Comparison of ENCODE assay signal across 20 cellular contexts in the genomic region with DNA sequence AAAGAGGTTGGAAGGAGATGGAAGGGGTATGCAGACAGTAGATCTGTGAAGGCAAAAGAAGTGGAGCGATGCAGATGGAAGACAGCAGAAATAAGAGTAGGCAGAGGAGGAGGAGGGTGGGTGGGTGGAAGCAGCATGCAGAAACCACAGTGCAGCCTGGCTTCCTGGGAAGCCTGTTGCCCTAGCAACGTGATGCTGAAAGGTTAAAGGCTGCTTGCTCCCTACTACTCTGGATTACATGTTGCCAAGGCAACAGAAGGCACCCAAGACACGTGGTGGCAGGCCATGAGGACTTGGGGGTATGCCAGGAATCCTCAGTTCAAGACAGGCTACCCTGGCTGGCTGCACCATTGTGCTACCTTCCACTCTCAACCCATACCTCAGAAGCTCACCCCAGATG.
DNase-seq lines count a peak whose midpoint lies in the region; ATAC-seq, FAIRE-seq and TF ChIP-seq lines count a peak whose summit lies in the region.
"Had no signal": no experiment of that assay in that cellular context is flagged by ENCODE, and none has a peak within 500 bp of the region (broad histone marks: within the 10 kb centered on the region; RNA-seq: fewer than 3 reads in every experiment).

No MANE protein-coding gene starts in this region.

- POLR2A ChIA-PET in Caco-2 (lab: Charles Lee), result no interaction called here

- H3K4me1 Mint-ChIP-seq in Caco-2 (ENCODE audit: low read depth, unreplicated experiment), result no peaks in the 10 kb centered on the region

- no peaks in the 10 kb centered on the region for H3K36me3 Mint-ChIP-seq in Caco-2 (ENCODE audit: insufficient read depth, unreplicated experiment)

- H3K36me3 ChIP-seq in BLaER1, result no peaks in the 10 kb centered on the region
- H3K36me3 ChIP-seq in iPS DF 6.9 (ENCODE audit: control insufficient read depth, insufficient read depth, low read length), result no peaks in the 10 kb centered on the region
- no peaks in the 10 kb centered on the region for H3K36me3 ChIP-seq in Caco-2 (ENCODE audit: control insufficient read depth, insufficient read depth, low read length)
- no peaks in the 10 kb centered on the region for H3K36me3 ChIP-seq in pancreas
- H3K36me3 ChIP-seq: colonic mucosa had no signal

- no peak overlapping the region for H3K4me3 Mint-ChIP-seq in Caco-2 (ENCODE audit: unreplicated experiment)
- H3K4me3 Mint-ChIP-seq: stimulated activated naive CD8-positive, alpha-beta T cell treated with anti-CD3 and anti-CD28 coated beads, Interleukin-15, Interleukin-2, amounts not matched to agents 100 ng/mL and 50 ng/mL, for 24 hours had no signal

- CTCF ChIA-PET in Caco-2 (lab: Charles Lee), result no interaction called here

- no peaks in the 10 kb centered on the region for H3K27me3 Mint-ChIP-seq in Caco-2 (ENCODE audit: insufficient read depth, unreplicated experiment)

- H4K20me1 ChIP-seq in BLaER1, result no peaks in the 10 kb centered on the region

- no TSS peak for BruUV-seq in Caco-2 (replicated peaks; lab: Mats Ljungman, UMichigan)

- TF ChIP-seq CTCF in Caco-2 (IDR thresholded peaks at IDR 0.05; ENCODE audit: insufficient read depth in 1 of 2, low read depth in 1 of 2, low read length in 1 of 2, severe bottlenecking in 1 of 2, unreplicated experiment in 1 of 2) (no peak), pancreas (IDR thresholded peaks at IDR 0.05) (no peak)

- H3K27ac ChIP-seq in BLaER1 (no peak overlapping the region), iPS DF 6.9 (ENCODE audit: low read length) (no peak overlapping the region), pancreas (no peak overlapping the region)
- H3K27ac ChIP-seq: colonic mucosa, epithelial cell of prostate, HL-60, KMS-11 had no signal

- intact Hi-C loops in Caco-2 (cut with micrococcal nuclease; ENCODE audit: unreplicated experiment), result no loop called here
- intact Hi-C loops in pancreas (cut with DNase I), result loop anchor here in 1 of 3 donors (10.0 kb wide), 1 partner anchor 313 kb away; no protein-coding TSS in a partner anchor

- H3K9ac ChIP-seq in BLaER1, result no peak overlapping the region
- H3K9ac ChIP-seq: KMS-11 had no signal

- WGBS in iPS DF 6.9 (ENCODE audit: insufficient coverage, insufficient read length), result no CpG with 5 or more reads among the region's 3 CpGs
- 22 to 27% methylated on average over 3 of the region's 3 CpGs for WGBS in pancreas, 2 donors

- peaks cover 6% of the 10 kb centered on the region; the same call in 1 of the 2 replicates for H3K4me1 ChIP-seq in BLaER1
- no peaks in the 10 kb centered on the region; the same call in 1 of the 2 replicates for H3K4me1 ChIP-seq in iPS DF 6.9 (ENCODE audit: control insufficient read depth, insufficient read depth, low read length)
- H3K4me1 ChIP-seq in Caco-2, result no peaks in the 10 kb centered on the region
- no peaks in the 10 kb centered on the region for H3K4me1 ChIP-seq in pancreas
- H3K4me1 ChIP-seq: colonic mucosa had no signal

- H3K9me3 Mint-ChIP-seq in Caco-2 (ENCODE audit: unreplicated experiment), result peaks cover 4% of the 10 kb centered on the region
- H3K9me3 Mint-ChIP-seq: stimulated activated naive CD8-positive, alpha-beta T cell treated with anti-CD3 and anti-CD28 coated beads, Interleukin-15, Interleukin-2, amounts not matched to agents 100 ng/mL and 50 ng/mL, for 24 hours had no signal

- no peak overlapping the region for H3K27ac Mint-ChIP-seq in Caco-2 (ENCODE audit: unreplicated experiment)
- H3K27ac Mint-ChIP-seq: stimulated activated naive CD8-positive, alpha-beta T cell treated with anti-CD3 and anti-CD28 coated beads, Interleukin-15, Interleukin-2, amounts not matched to agents 100 ng/mL and 50 ng/mL, for 24 hours had no signal

- H3K27me3 ChIP-seq in BLaER1, result no peaks in the 10 kb centered on the region
- no peaks in the 10 kb centered on the region for H3K27me3 ChIP-seq in iPS DF 6.9 (ENCODE audit: control insufficient read depth, insufficient read depth, low read length)
- no peaks in the 10 kb centered on the region for H3K27me3 ChIP-seq in Caco-2 (replicated peaks; ENCODE audit: control insufficient read depth, insufficient read depth, low read length)
- no peaks in the 10 kb centered on the region for H3K27me3 ChIP-seq in pancreas
- H3K27me3 ChIP-seq: colonic mucosa had no signal

- H3K9me3 ChIP-seq in BLaER1, result no peaks in the 10 kb centered on the region
- H3K9me3 ChIP-seq in iPS DF 6.9 (ENCODE audit: control insufficient read depth, insufficient read depth, low read length), result no peaks in the 10 kb centered on the region
- H3K9me3 ChIP-seq in Caco-2, result no peaks in the 10 kb centered on the region
- H3K9me3 ChIP-seq in pancreas, result no peaks in the 10 kb centered on the region
- H3K9me3 ChIP-seq: colonic mucosa had no signal

- H3K4me2 ChIP-seq in BLaER1, result peak overlapping the region; percentile 20; the same call in 1 of the 2 replicates
- H3K4me2 ChIP-seq: KMS-11 had no signal

- H3K4me3 ChIP-seq in BLaER1, result no peak overlapping the region
- no peak overlapping the region for H3K4me3 ChIP-seq in Jurkat, Clone E6-1 (ENCODE audit: low read length)
- H3K4me3 ChIP-seq in iPS DF 6.9 (ENCODE audit: low read length), result no peak overlapping the region
- H3K4me3 ChIP-seq in Caco-2 (ENCODE audit: low read depth, low read length), result no peak overlapping the region
- H3K4me3 ChIP-seq in pancreas, result no peak overlapping the region
- H3K4me3 ChIP-seq: colonic mucosa had no signal

- peak; percentile 11 for DNase-seq in Jurkat, Clone E6-1 (ENCODE audit: low read depth, low spot score)
- DNase-seq in NCI-H748 (lab: John Stamatoyannopoulos, UW; ENCODE audit: unreplicated experiment), result peak; percentile 87
- DNase-seq in iPS DF 6.9 (ENCODE audit: low read depth, low spot score), result peak; percentile 48
- DNase-seq in occipital lobe (lab: John Stamatoyannopoulos, UW), result no peak
- no peak for DNase-seq in Caco-2
- no peak for DNase-seq in pancreas
- no peak for DNase-seq in islet precursor cell
- DNase-seq: activated CD4-positive, CD25-positive, alpha-beta regulatory T cell; aorta; colonic mucosa; NCI-H187 treated with DMSO at 0.1 percent for 48 hours; posterior cingulate gyrus; stimulated activated CD4-positive, alpha-beta T cell treated with anti-CD3 and anti-CD28 coated beads, Interleukin-12 subunit alpha, Interleukin-12 subunit beta, amount 100 ng/mL, for 4 hours; T-helper 1 cell had no signal

- FAIRE-seq in pancreas (lab: Jason Lieb, UNC), result no peak
- FAIRE-seq: GM19239 had no signal

- ATAC-seq in pancreas, result no peak

Comparison
In these comparisons a context has a peak if more than half of its experiments do, and no peak if none do; other contexts are left out.
1. DNase-seq: peak in Jurkat, Clone E6-1 (single experiment), NCI-H748 (single experiment) and iPS DF 6.9 (single experiment); none in occipital lobe (single experiment), Caco-2 (0 of 2), pancreas (0 of 6) and islet precursor cell (single experiment).